ENCODE assay signal across 28 cellular contexts in the genomic region with DNA sequence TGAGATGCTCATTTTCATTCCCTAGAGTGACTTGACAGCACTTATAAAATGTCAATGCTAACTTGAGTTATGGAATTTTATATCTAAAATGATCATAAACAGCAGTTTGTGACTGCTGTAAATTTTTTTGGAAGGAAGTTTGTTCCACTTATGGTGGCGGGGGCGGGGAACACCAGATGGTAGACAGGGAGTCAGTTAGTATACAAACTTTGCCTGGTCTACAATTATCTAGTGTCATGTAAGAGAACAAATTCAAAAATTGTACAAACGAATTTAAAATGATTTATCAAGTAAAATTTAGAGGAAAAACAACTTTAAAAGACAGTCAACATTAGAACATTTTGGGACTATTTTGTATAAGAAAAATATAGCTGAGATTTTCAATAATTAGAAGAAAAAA. TPM values are rescaled to one million over a fixed set of nuclear protein-coding genes. Genes with fewer than 3 reads are reported as not detected.
DNase-seq lines count a peak whose midpoint lies in the region; ATAC-seq and TF ChIP-seq lines count a peak whose summit lies in the region.
"Had no signal": no experiment of that assay in that cellular context is flagged by ENCODE, and none has a peak within 500 bp of the region (broad histone marks: within the 10 kb centered on the region; RNA-seq: fewer than 3 reads in every experiment).

No MANE protein-coding gene starts in this region.

- H3K9ac ChIP-seq in colonic mucosa (ENCODE audit: low read depth in 2 of 2, low read length in 2 of 2) (no peak overlapping the region), neural progenitor cell (no peak overlapping the region)
- H3K9ac ChIP-seq: GM23248 had no signal

- POLR2A ChIA-PET in HEK293T (lab: Yijun Ruan, JAX): interaction anchor here (1.5 kb wide), 1 partner anchor 152 kb away, joined by 3 read pairs; a partner anchor contains a TSS
- POLR2A ChIA-PET in activated CD8-positive, alpha-beta T cell treated with anti-CD3 and anti-CD28 coated beads, Interleukin-2, amount 10 ng/mL, durations not matched to agents 7 days and 5 days (lab: Charles Lee): no interaction called here

- H3K27me3 ChIP-seq in colonic mucosa (no peaks in the 10 kb centered on the region), neural progenitor cell (no peaks in the 10 kb centered on the region)
- H3K27me3 ChIP-seq: tibial nerve had no signal

- H3K9me3 Mint-ChIP-seq in neural progenitor cell (peaks cover 8% of the 10 kb centered on the region), CD14-positive monocyte (peaks cover 0 to 14% (median 6%) of the 10 kb centered on the region in 7 donors)
- H3K9me3 Mint-ChIP-seq in activated CD8-positive, alpha-beta T cell treated with anti-CD3 and anti-CD28 coated beads, Interleukin-2, amount 10 ng/mL, durations not matched to agents 7 days and 5 days (ENCODE audit: insufficient read depth): no peaks in the 10 kb centered on the region
- H3K9me3 Mint-ChIP-seq: IgD-negative memory B cell; natural killer cell treated with Interleukin-12 subunit alpha and Interleukin-12 subunit beta and Interleukin-15 and Interleukin-18, amount 100 ng/mL, for 72 hours had no signal

- H3K36me3 Mint-ChIP-seq in neural progenitor cell (peaks cover 1% of the 10 kb centered on the region), CD14-positive monocyte (peaks cover 0 to 2% of the 10 kb centered on the region in 2 donors)
- H3K36me3 Mint-ChIP-seq in activated CD8-positive, alpha-beta T cell treated with anti-CD3 and anti-CD28 coated beads, Interleukin-2, amount 10 ng/mL, durations not matched to agents 7 days and 5 days (ENCODE audit: low read depth): no peaks in the 10 kb centered on the region
- H3K36me3 Mint-ChIP-seq: activated naive CD8-positive, alpha-beta T cell treated with anti-CD3 and anti-CD28 coated beads for 36 hours; IgD-negative memory B cell had no signal

- no peak for DNase-seq in HEK293T (ENCODE audit: extremely low spot score)
- peak; percentile 8 for DNase-seq in NCI-H510A (lab: John Stamatoyannopoulos, UW)
- DNase-seq in colonic mucosa: peak; percentile 40
- DNase-seq in neural progenitor cell (ENCODE audit: low spot score): no peak
- DNase-seq in CD14-positive monocyte (ENCODE audit: low spot score): no peak
- DNase-seq in activated CD8-positive, alpha-beta T cell treated with anti-CD3 and anti-CD28 coated beads, Interleukin-2, amount 10 ng/mL, durations not matched to agents 7 days and 5 days: no peak
- no peak for DNase-seq in GOT3 (lab: John Stamatoyannopoulos, UW)
- DNase-seq: activated CD4-positive, alpha-beta T cell treated with anti-CD3 and anti-CD28 coated beads for 36 hours; activated effector memory CD4-positive, alpha-beta T cell treated with Interleukin-2 at 50 U/mL for 16 hours; activated naive CD8-positive, alpha-beta T cell treated with anti-CD3 and anti-CD28 coated beads for 36 hours; activated T-cell treated with anti-CD3 and anti-CD28 coated beads for 4 hours; C1 segment of cervical spinal cord; central memory CD4-positive, alpha-beta T cell; EL; GM23248; left ventricle myocardium inferior; midbrain; NCI-H1092; NCI-H1930; right cardiac atrium; spleen had no signal

- no peak for TF ChIP-seq CTCF in colonic mucosa (IDR thresholded peaks at IDR 0.05)
- no peak for TF ChIP-seq CTCF in neural progenitor cell (IDR thresholded peaks at IDR 0.05)
- no peak for TF ChIP-seq CTCF in CD14-positive monocyte (IDR thresholded peaks at IDR 0.05)

- peak overlapping the region; percentile 88 for H3K4me3 Mint-ChIP-seq in neural progenitor cell
- H3K4me3 Mint-ChIP-seq in CD14-positive monocyte: no peak overlapping the region
- no peak overlapping the region for H3K4me3 Mint-ChIP-seq in activated CD8-positive, alpha-beta T cell treated with anti-CD3 and anti-CD28 coated beads, Interleukin-2, amount 10 ng/mL, durations not matched to agents 7 days and 5 days
- H3K4me3 Mint-ChIP-seq: activated CD4-positive, alpha-beta T cell treated with anti-CD3 and anti-CD28 coated beads for 36 hours; activated naive CD8-positive, alpha-beta T cell treated with anti-CD3 and anti-CD28 coated beads for 36 hours; natural killer cell treated with Interleukin-12 subunit alpha and Interleukin-12 subunit beta and Interleukin-15 and Interleukin-18, amount 100 ng/mL, for 72 hours had no signal

- H3K27me3 Mint-ChIP-seq in neural progenitor cell (ENCODE audit: insufficient read depth, low read depth): peaks cover 8% of the 10 kb centered on the region
- H3K27me3 Mint-ChIP-seq in CD14-positive monocyte (ENCODE audit: low read depth in 3 of 3): peaks cover 49 to 56% (median 50%) of the 10 kb centered on the region in 3 donors
- peaks cover 54% of the 10 kb centered on the region for H3K27me3 Mint-ChIP-seq in activated CD8-positive, alpha-beta T cell treated with anti-CD3 and anti-CD28 coated beads, Interleukin-2, amount 10 ng/mL, durations not matched to agents 7 days and 5 days (ENCODE audit: low read depth)

- intact Hi-C loops in colonic mucosa (cut with DNase I): no loop called here
- intact Hi-C loops in CD14-positive monocyte (cut with micrococcal nuclease): no loop called here

- peaks cover 33% of the 10 kb centered on the region for H3F3A ChIP-seq in neural progenitor cell (ENCODE audit: low read depth)

- H3K4me1 Mint-ChIP-seq in neural progenitor cell (peaks cover 55% of the 10 kb centered on the region), CD14-positive monocyte (peaks cover 6% of the 10 kb centered on the region)
- peaks cover 12% of the 10 kb centered on the region for H3K4me1 Mint-ChIP-seq in activated CD8-positive, alpha-beta T cell treated with anti-CD3 and anti-CD28 coated beads, Interleukin-2, amount 10 ng/mL, durations not matched to agents 7 days and 5 days (ENCODE audit: low read depth)

- CTCF ChIA-PET in HEK293T (lab: Yijun Ruan, JAX): interaction anchor here (0.6 to 1.5 kb wide), 2 partner anchors 83 to 84 kb away, joined by 3 read pairs; no protein-coding TSS in a partner anchor
- CTCF ChIA-PET in activated CD8-positive, alpha-beta T cell treated with anti-CD3 and anti-CD28 coated beads, Interleukin-2, amount 10 ng/mL, durations not matched to agents 7 days and 5 days (lab: Charles Lee): no interaction called here

- ATAC-seq in activated CD8-positive, alpha-beta T cell treated with anti-CD3 and anti-CD28 coated beads, Interleukin-2, amount 10 ng/mL, durations not matched to agents 7 days and 5 days: no peak
- ATAC-seq: activated CD4-positive, alpha-beta T cell treated with anti-CD3 and anti-CD28 coated beads for 36 hours; GM12878; natural killer cell treated with Interleukin-12 subunit alpha and Interleukin-12 subunit beta and Interleukin-15 and Interleukin-18, amount 100 ng/mL, for 72 hours; right cardiac atrium had no signal

- H3K9me3 ChIP-seq in colonic mucosa (no peaks in the 10 kb centered on the region), neural progenitor cell (ENCODE audit: low read depth) (no peaks in the 10 kb centered on the region)
- H3K9me3 ChIP-seq: left ventricle myocardium inferior, spleen, tibial nerve had no signal

- peaks cover 29% of the 10 kb centered on the region for H3K79me2 ChIP-seq in neural progenitor cell (ENCODE audit: low read depth)

- H3K27ac Mint-ChIP-seq in neural progenitor cell (peak overlapping the region; percentile 34), CD14-positive monocyte (peak overlapping the region in 1 of 7 donors; percentile 8)
- no peak overlapping the region for H3K27ac Mint-ChIP-seq in activated CD8-positive, alpha-beta T cell treated with anti-CD3 and anti-CD28 coated beads, Interleukin-2, amount 10 ng/mL, durations not matched to agents 7 days and 5 days
- H3K27ac Mint-ChIP-seq: activated CD4-positive, alpha-beta T cell treated with anti-CD3 and anti-CD28 coated beads for 36 hours; activated naive CD8-positive, alpha-beta T cell treated with anti-CD3 and anti-CD28 coated beads for 36 hours; natural killer cell treated with Interleukin-12 subunit alpha and Interleukin-12 subunit beta and Interleukin-15 and Interleukin-18, amount 100 ng/mL, for 72 hours had no signal

- H3K36me3 ChIP-seq in colonic mucosa (no peaks in the 10 kb centered on the region), neural progenitor cell (no peaks in the 10 kb centered on the region)
- H3K36me3 ChIP-seq: left ventricle myocardium inferior, spleen, tibial nerve had no signal

- H2AFZ ChIP-seq in neural progenitor cell (replicated peaks): no peak overlapping the region
- H2AFZ ChIP-seq: GM23248 had no signal

- peak overlapping the region; percentile 84 for H3K4me2 ChIP-seq in neural progenitor cell

- H3K4me1 ChIP-seq in colonic mucosa (no peaks in the 10 kb centered on the region), neural progenitor cell (peaks cover 45% of the 10 kb centered on the region)

- H3K4me3 ChIP-seq in colonic mucosa (no peak overlapping the region), neural progenitor cell (peak overlapping the region; percentile 66)
- H3K4me3 ChIP-seq: GM12878, GM23248, left ventricle myocardium inferior, SK-N-MC, spleen, tibial nerve had no signal

- peaks cover 11% of the 10 kb centered on the region for H4K20me1 ChIP-seq in neural progenitor cell (ENCODE audit: low read depth)

- H3K27ac ChIP-seq in colonic mucosa (no peak overlapping the region), neural progenitor cell (peak overlapping the region; percentile 79)
- H3K27ac ChIP-seq: GM23248, left ventricle myocardium inferior, RWPE1, SK-N-MC, tibial nerve had no signal

TF ChIP-seq in HEK293T, 16 proteins besides CTCF, POLR2A, EP300 and RAD21:
- TF ChIP-seq CTBP1 (IDR thresholded peaks at IDR 0.05; ENCODE audit: borderline replicate concordance): no peak
- TF ChIP-seq, protein P1, sequence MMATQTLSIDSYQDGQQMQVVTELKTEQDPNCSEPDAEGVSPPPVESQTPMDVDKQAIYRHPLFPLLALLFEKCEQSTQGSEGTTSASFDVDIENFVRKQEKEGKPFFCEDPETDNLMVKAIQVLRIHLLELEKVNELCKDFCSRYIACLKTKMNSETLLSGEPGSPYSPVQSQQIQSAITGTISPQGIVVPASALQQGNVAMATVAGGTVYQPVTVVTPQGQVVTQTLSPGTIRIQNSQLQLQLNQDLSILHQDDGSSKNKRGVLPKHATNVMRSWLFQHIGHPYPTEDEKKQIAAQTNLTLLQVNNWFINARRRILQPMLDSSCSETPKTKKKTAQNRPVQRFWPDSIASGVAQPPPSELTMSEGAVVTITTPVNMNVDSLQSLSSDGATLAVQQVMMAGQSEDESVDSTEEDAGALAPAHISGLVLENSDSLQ (IDR thresholded peaks at IDR 0.05): 0 out of 2 replicates have a peak, but pooled peaks have one; percentile 3

RNA-seq across cellular contexts. Expression of a gene that starts 2.0 kb away (rescaled TPM):
- total RNA-seq in colonic mucosa: 10 to 100 TPM; 12.8 to 26.8 TPM
- total RNA-seq in neural progenitor cell (ENCODE audit: low replicate concordance): 69.0 and 72.8 TPM in 2 replicates
- not detected for polyA plus RNA-seq in CD14-positive monocyte
- not detected for total RNA-seq in activated CD8-positive, alpha-beta T cell treated with anti-CD3 and anti-CD28 coated beads, Interleukin-2, amount 10 ng/mL, durations not matched to agents 7 days and 5 days
- total RNA-seq: activated CD4-positive, alpha-beta T cell treated with anti-CD3 and anti-CD28 coated beads for 36 hours; activated naive CD8-positive, alpha-beta T cell treated with anti-CD3 and anti-CD28 coated beads for 36 hours; GM12878; natural killer cell treated with Interleukin-12 subunit alpha and Interleukin-12 subunit beta and Interleukin-15 and Interleukin-18, amount 100 ng/mL, for 72 hours; T-helper 2 cell treated with Interferon-gamma antibody and Interleukin-4, amounts not matched to agents 100 ng/mL and 5 ng/mL, for 36 hours had no signal

Comparison
In these comparisons a context has a peak if more than half of its experiments do, and no peak if none do; other contexts are left out.
1. DNase-seq: peak in NCI-H510A (single experiment) and colonic mucosa (single experiment); none in HEK293T (single experiment), neural progenitor cell (single experiment), CD14-positive monocyte (single experiment), activated CD8-positive, alpha-beta T cell treated with anti-CD3 and anti-CD28 coated beads, Interleukin-2, amount 10 ng/mL, durations not matched to agents 7 days and 5 days (single experiment) and GOT3 (single experiment).
2. RNA of a gene that starts 2.0 kb away (total RNA-seq): 69.0 to 72.8 TPM in neural progenitor cell and 12.8 to 26.8 TPM in colonic mucosa; not detected in activated CD8-positive, alpha-beta T cell treated with anti-CD3 and anti-CD28 coated beads, Interleukin-2, amount 10 ng/mL, durations not matched to agents 7 days and 5 days; every median in the first group is over 10 times any median in the second.